ENCODE assay signal across 1 cellular context in genomic region chr22:23773247-23774113, GRCh38.
A peak's percentile ranks its signal among the peaks of the same experiment; 100 is the strongest.
TF ChIP-seq lines count a peak whose summit lies in the region.

No MANE protein-coding gene starts in this region.

TF ChIP-seq in HepG2, 621 proteins besides CTCF, POLR2A, EP300 and RAD21 (continued from another document and continues in another):
- TF ChIP-seq HMGXB4 (CRISPR knock-in tag; IDR thresholded peaks at IDR 0.05; ENCODE audit: borderline replicate concordance in 1 of 2, low read depth in 1 of 2) (peak in 1 of 2 experiments; percentile 35; a peak in 1 of 4 replicates), KDM4B (CRISPR knock-in tag; IDR thresholded peaks at IDR 0.05) (no peak), ETS1 (CRISPR knock-in tag; IDR thresholded peaks at IDR 0.05) (no peak), CSRNP1 (CRISPR knock-in tag; IDR thresholded peaks at IDR 0.05) (0 out of 2 replicates have a peak, but pooled peaks have one; percentile 6), SUZ12 (IDR thresholded peaks at IDR 0.05; ENCODE audit: low read depth, low read length) (no peak), SP1 (IDR thresholded peaks at IDR 0.05) (no peak), SP1 (CRISPR knock-in tag; IDR thresholded peaks at IDR 0.05) (no peak), UBTF (CRISPR knock-in tag; IDR thresholded peaks at IDR 0.05) (peak; percentile 15; the same call in 1 of the 2 replicates), CAMTA2 (CRISPR knock-in tag; IDR thresholded peaks at IDR 0.05; ENCODE audit: borderline replicate concordance) (no peak), ZNF10 (CRISPR knock-in tag; IDR thresholded peaks at IDR 0.05; ENCODE audit: borderline replicate concordance, low read depth) (no peak), ZNF883 (CRISPR knock-in tag; IDR thresholded peaks at IDR 0.05; ENCODE audit: not compliant biosample characterization) (no peak), SNRNP70 (IDR thresholded peaks at IDR 0.05; ENCODE audit: low read depth, low read length) (no peak), ZBTB26 (CRISPR knock-in tag; IDR thresholded peaks at IDR 0.05; ENCODE audit: borderline replicate concordance) (no peak), MATR3 (CRISPR knock-in tag; IDR thresholded peaks at IDR 0.05) (no peak), ZNF234 (CRISPR knock-in tag; conservative IDR thresholded peaks at IDR 0.05) (no peak), ZNF619 (CRISPR knock-in tag; IDR thresholded peaks at IDR 0.05) (peak; percentile 50; the same call in 1 of the 2 replicates), GATAD1 (CRISPR knock-in tag; IDR thresholded peaks at IDR 0.05) (no peak), IRF1 (CRISPR knock-in tag; IDR thresholded peaks at IDR 0.05; ENCODE audit: low read depth) (no peak), YY1 (IDR thresholded peaks at IDR 0.05; ENCODE audit: insufficient read depth, insufficient replicate concordance, low read depth, low read length) (no peak), GATA4 (IDR thresholded peaks at IDR 0.05; ENCODE audit: borderline replicate concordance, low read depth) (no peak), GMEB1 (CRISPR knock-in tag; IDR thresholded peaks at IDR 0.05; ENCODE audit: borderline replicate concordance) (no peak), ZNF614 (CRISPR knock-in tag; IDR thresholded peaks at IDR 0.05; ENCODE audit: borderline replicate concordance) (no peak), SRY (CRISPR knock-in tag; IDR thresholded peaks at IDR 0.05) (0 out of 2 replicates have a peak, but pooled peaks have one; percentile 10), KDM2A (CRISPR knock-in tag; IDR thresholded peaks at IDR 0.05; ENCODE audit: borderline replicate concordance, low read depth) (peak; percentile 3; the same call in 1 of the 2 replicates), ZKSCAN8 (CRISPR knock-in tag; IDR thresholded peaks at IDR 0.05; ENCODE audit: borderline replicate concordance) (no peak), ZNF121 (CRISPR knock-in tag; IDR thresholded peaks at IDR 0.05) (no peak), BCL3 (CRISPR knock-in tag; IDR thresholded peaks at IDR 0.05) (no peak), ZBTB4 (CRISPR knock-in tag; IDR thresholded peaks at IDR 0.05; ENCODE audit: borderline replicate concordance) (no peak), RCOR2 (CRISPR knock-in tag; IDR thresholded peaks at IDR 0.05) (no peak), TGIF2 (CRISPR knock-in tag; IDR thresholded peaks at IDR 0.05) (no peak), ZBTB38 (CRISPR knock-in tag; IDR thresholded peaks at IDR 0.05) (0 out of 2 replicates have a peak, but pooled peaks have one; percentile 7), MAZ (IDR thresholded peaks at IDR 0.05; ENCODE audit: borderline replicate concordance, low read depth, low read length) (no peak), MAZ (CRISPR knock-in tag; IDR thresholded peaks at IDR 0.05; ENCODE audit: low read depth) (peak; percentile 40; the same call in 1 of the 2 replicates), FOXO1 (CRISPR knock-in tag; IDR thresholded peaks at IDR 0.05) (no peak), MIXL1 (CRISPR knock-in tag; IDR thresholded peaks at IDR 0.05) (no peak), CBX5 (CRISPR knock-in tag; IDR thresholded peaks at IDR 0.05; ENCODE audit: borderline replicate concordance) (0 out of 2 replicates have a peak, but pooled peaks have one; percentile 11), PTBP1 (IDR thresholded peaks at IDR 0.05; ENCODE audit: low read depth, low read length, poor library complexity, severe bottlenecking) (no peak), STAT6 (CRISPR knock-in tag; IDR thresholded peaks at IDR 0.05; ENCODE audit: borderline replicate concordance) (no peak), ZSCAN29 (CRISPR knock-in tag; conservative IDR thresholded peaks at IDR 0.05) (no peak), RARG (CRISPR knock-in tag; IDR thresholded peaks at IDR 0.05; ENCODE audit: low read depth) (no peak)
